In genomic region chr11:95444309-95445202, GRCh38 we compare ENCODE assay signal across 17 cellular contexts.
"Had no signal": no experiment of that assay in that cellular context is flagged by ENCODE, and none has a peak within 500 bp of the region (broad histone marks: within the 10 kb centered on the region; RNA-seq: fewer than 3 reads in every experiment).

No MANE protein-coding gene starts in this region.

- H3K27ac ChIP-seq: testis had no signal

- H3K4me3 ChIP-seq: lung, testis had no signal

- H3K27ac Mint-ChIP-seq: activated naive CD4-positive, alpha-beta T cell treated with anti-CD3 and anti-CD28 coated beads for 36 hours; activated T-helper 17 cell treated with anti-CD3 and anti-CD28 coated beads, Interleukin-2, amount 50 U/mL, for 72 hours; nephron progenitor cell; stimulated activated naive CD8-positive, alpha-beta T cell treated with anti-CD3 and anti-CD28 coated beads, Interleukin-15, Interleukin-2, amounts not matched to agents 100 ng/mL and 50 ng/mL, for 24 hours; T-helper 1 cell treated with Interleukin-12 subunit alpha and Interleukin-12 subunit beta and Interleukin-4 antibody, amounts not matched to agents 30 μg/mL and 1 μg/mL, for 36 hours had no signal

- H3K4me1 ChIP-seq: testis had no signal

- H3K9me3 ChIP-seq: testis had no signal

- H3K36me3 Mint-ChIP-seq: immature natural killer cell had no signal

- ATAC-seq: left colon had no signal

- H3K9me3 Mint-ChIP-seq: activated B cell treated with CpG ODN at 0.5 μM for 24 hours; activated naive CD4-positive, alpha-beta T cell treated with anti-CD3 and anti-CD28 coated beads for 36 hours; activated T-helper 17 cell treated with anti-CD3 and anti-CD28 coated beads, Interleukin-2, amount 50 U/mL, for 72 hours; immature natural killer cell; stimulated activated naive CD8-positive, alpha-beta T cell treated with anti-CD3 and anti-CD28 coated beads, Interleukin-15, Interleukin-2, amounts not matched to agents 100 ng/mL and 50 ng/mL, for 24 hours; T-helper 1 cell treated with Interleukin-12 subunit alpha and Interleukin-12 subunit beta and Interleukin-4 antibody, amounts not matched to agents 30 μg/mL and 1 μg/mL, for 36 hours had no signal

- H3K4me1 Mint-ChIP-seq: activated T-helper 17 cell treated with anti-CD3 and anti-CD28 coated beads, Interleukin-2, amount 50 U/mL, for 72 hours had no signal

- H3K27me3 Mint-ChIP-seq: activated B cell treated with CpG ODN at 0.5 μM for 24 hours; activated T-helper 17 cell treated with anti-CD3 and anti-CD28 coated beads, Interleukin-2, amount 50 U/mL, for 72 hours; stimulated activated naive CD8-positive, alpha-beta T cell treated with anti-CD3 and anti-CD28 coated beads, Interleukin-15, Interleukin-2, amounts not matched to agents 100 ng/mL and 50 ng/mL, for 24 hours had no signal

- DNase-seq: activated B cell treated with CpG ODN at 0.5 μM for 24 hours; activated CD4-positive, alpha-beta T cell treated with anti-CD3 and anti-CD28 coated beads, Interleukin-2, amount 50 U/mL, for 1 hour; activated naive CD4-positive, alpha-beta T cell treated with anti-CD3 and anti-CD28 coated beads for 36 hours; activated T-cell treated with anti-CD3 and anti-CD28 coated beads for 4 hours; cortex of kidney; effector memory CD4-positive, alpha-beta T cell; erythroblast; immature natural killer cell; left colon; nephron progenitor cell; stimulated activated CD4-positive, alpha-beta T cell treated with anti-CD3 and anti-CD28 coated beads, Interleukin-15, amount 100 ng/mL, for 24 hours; stimulated activated CD4-positive, alpha-beta T cell treated with anti-CD3 and anti-CD28 coated beads, Interleukin-4, amount 100 ng/mL, for 24 hours; testis had no signal

- H3K4me3 Mint-ChIP-seq: activated B cell treated with CpG ODN at 0.5 μM for 24 hours; activated naive CD4-positive, alpha-beta T cell treated with anti-CD3 and anti-CD28 coated beads for 36 hours; activated T-helper 17 cell treated with anti-CD3 and anti-CD28 coated beads, Interleukin-2, amount 50 U/mL, for 72 hours; nephron progenitor cell; stimulated activated naive CD8-positive, alpha-beta T cell treated with anti-CD3 and anti-CD28 coated beads, Interleukin-15, Interleukin-2, amounts not matched to agents 100 ng/mL and 50 ng/mL, for 24 hours; T-helper 1 cell treated with Interleukin-12 subunit alpha and Interleukin-12 subunit beta and Interleukin-4 antibody, amounts not matched to agents 30 μg/mL and 1 μg/mL, for 36 hours had no signal

- H3K27me3 ChIP-seq: testis had no signal
